9 cellular contexts compared by ENCODE assay signal in genomic region chr14:102779574-102780315, GRCh38. TPM values are rescaled to one million over a fixed set of nuclear protein-coding genes. Genes with fewer than 3 reads are reported as not detected.
DNase-seq lines count a peak whose midpoint lies in the region; ATAC-seq and TF ChIP-seq lines count a peak whose summit lies in the region.
"Had no signal": no experiment of that assay in that cellular context is flagged by ENCODE, and none has a peak within 500 bp of the region (broad histone marks: within the 10 kb centered on the region; RNA-seq: fewer than 3 reads in every experiment).

No MANE protein-coding gene starts in this region.

- H3K4me1 ChIP-seq in HAP-1, result peaks cover 34% of the 10 kb centered on the region

- POLR2A ChIA-PET in CD4-positive, alpha-beta T cell (lab: Charles Lee), result interaction anchor here (0.9 kb wide), 1 partner anchor 257 kb away, joined by 4 read pairs; no protein-coding TSS in a partner anchor
- POLR2A ChIA-PET in activated CD8-positive, alpha-beta T cell treated with anti-CD3 and anti-CD28 coated beads, Interleukin-2, amount 10 ng/mL, durations not matched to agents 7 days and 5 days (lab: Charles Lee), result interaction anchor here (0.7 kb wide), 1 partner anchor 257 kb away, joined by 3 read pairs; no protein-coding TSS in a partner anchor

- H3K27ac ChIP-seq in CD4-positive, alpha-beta T cell (ENCODE audit: low read depth, low read length), result no peak overlapping the region

- H3K27me3 Mint-ChIP-seq in CD4-positive, alpha-beta T cell, result no peaks in the 10 kb centered on the region
- no peaks in the 10 kb centered on the region for H3K27me3 Mint-ChIP-seq in activated CD8-positive, alpha-beta T cell treated with anti-CD3 and anti-CD28 coated beads, Interleukin-2, amount 10 ng/mL, durations not matched to agents 7 days and 5 days (ENCODE audit: low read depth)
- no peaks in the 10 kb centered on the region for H3K27me3 Mint-ChIP-seq in memory B cell

- no peaks in the 10 kb centered on the region for H3K27me3 ChIP-seq in CD4-positive, alpha-beta T cell (ENCODE audit: control insufficient read depth, insufficient read depth, low read length)
- H3K27me3 ChIP-seq in HAP-1 (ENCODE audit: low read depth), result no peaks in the 10 kb centered on the region

- peaks cover 9% of the 10 kb centered on the region for H3K36me3 Mint-ChIP-seq in CD4-positive, alpha-beta T cell (ENCODE audit: low read depth)
- H3K36me3 Mint-ChIP-seq in activated CD8-positive, alpha-beta T cell treated with anti-CD3 and anti-CD28 coated beads, Interleukin-2, amount 10 ng/mL, durations not matched to agents 7 days and 5 days (ENCODE audit: low read depth), result peaks cover 21% of the 10 kb centered on the region
- H3K36me3 Mint-ChIP-seq in memory B cell, result peaks cover 9% of the 10 kb centered on the region

- no peak for TF ChIP-seq CTCF in CD4-positive, alpha-beta T cell (IDR thresholded peaks at IDR 0.05)

- peaks cover 60% of the 10 kb centered on the region for H3K4me1 Mint-ChIP-seq in CD4-positive, alpha-beta T cell (ENCODE audit: low read depth)
- H3K4me1 Mint-ChIP-seq in activated CD8-positive, alpha-beta T cell treated with anti-CD3 and anti-CD28 coated beads, Interleukin-2, amount 10 ng/mL, durations not matched to agents 7 days and 5 days (ENCODE audit: low read depth), result peaks cover 45% of the 10 kb centered on the region
- H3K4me1 Mint-ChIP-seq in memory B cell, result peaks cover 59% of the 10 kb centered on the region

- no peaks in the 10 kb centered on the region for H3K9me3 Mint-ChIP-seq in CD4-positive, alpha-beta T cell
- no peaks in the 10 kb centered on the region for H3K9me3 Mint-ChIP-seq in activated CD8-positive, alpha-beta T cell treated with anti-CD3 and anti-CD28 coated beads, Interleukin-2, amount 10 ng/mL, durations not matched to agents 7 days and 5 days (ENCODE audit: insufficient read depth)
- H3K9me3 Mint-ChIP-seq in memory B cell, result no peaks in the 10 kb centered on the region

- H3K27ac Mint-ChIP-seq in CD4-positive, alpha-beta T cell, result peak overlapping the region; percentile 90
- no peak overlapping the region for H3K27ac Mint-ChIP-seq in activated CD8-positive, alpha-beta T cell treated with anti-CD3 and anti-CD28 coated beads, Interleukin-2, amount 10 ng/mL, durations not matched to agents 7 days and 5 days
- peak overlapping the region; percentile 97 for H3K27ac Mint-ChIP-seq in memory B cell

- DNase-seq in CD4-positive, alpha-beta T cell, result no peak
- peak; percentile 64 to 94 for DNase-seq in HAP-1 (ENCODE audit: low spot score in 2 of 2)
- no peak for DNase-seq in activated CD8-positive, alpha-beta T cell treated with anti-CD3 and anti-CD28 coated beads, Interleukin-2, amount 10 ng/mL, durations not matched to agents 7 days and 5 days
- DNase-seq in memory B cell (ENCODE audit: low spot score in 2 of 2), result no peak
- no peak for DNase-seq in ecto neural progenitor cell (ENCODE audit: low spot score)
- DNase-seq in left ventricle myocardium superior, result no peak
- DNase-seq in amniotic stem cell (lab: John Stamatoyannopoulos, UW), result no peak
- DNase-seq: Kasumi-1 had no signal

- CTCF ChIA-PET in CD4-positive, alpha-beta T cell (lab: Charles Lee), result no interaction called here
- CTCF ChIA-PET in activated CD8-positive, alpha-beta T cell treated with anti-CD3 and anti-CD28 coated beads, Interleukin-2, amount 10 ng/mL, durations not matched to agents 7 days and 5 days (lab: Charles Lee), result no interaction called here

- peak overlapping the region; percentile 66 for H3K4me3 ChIP-seq in HAP-1

- no peaks in the 10 kb centered on the region for H3K9me3 ChIP-seq in CD4-positive, alpha-beta T cell (ENCODE audit: control insufficient read depth, low read length)
- H3K9me3 ChIP-seq in HAP-1, result no peaks in the 10 kb centered on the region

- intact Hi-C loops in CD4-positive, alpha-beta T cell (cut with DNase I, micrococcal nuclease), result loop anchor here (5.0 to 10.0 kb wide), 5 partner anchors 38 to 692 kb away; partner anchors contain the start of genes CDC42BPB (in 1 of the 2), EIF5 (in 1 of the 2), HSP90AA1 (in 1 of the 2) and RCOR1 (in 1 of the 2)
- intact Hi-C loops in left ventricle myocardium superior (cut with micrococcal nuclease), result no loop called here

- ATAC-seq in CD4-positive, alpha-beta T cell (ENCODE audit: poor library complexity), result no peak
- no peak for ATAC-seq in activated CD8-positive, alpha-beta T cell treated with anti-CD3 and anti-CD28 coated beads, Interleukin-2, amount 10 ng/mL, durations not matched to agents 7 days and 5 days
- ATAC-seq in memory B cell (ENCODE audit: low read depth) (no peak), left ventricle myocardium superior (no peak), GM19023 (IDR thresholded peaks at IDR 0.05; ENCODE audit: unreplicated experiment) (no peak)

- H3K36me3 ChIP-seq in HAP-1 (replicated peaks), result no peaks in the 10 kb centered on the region; the same call in 1 of the 2 replicates

- H3K4me3 Mint-ChIP-seq in CD4-positive, alpha-beta T cell, result peak overlapping the region; percentile 91
- peak overlapping the region; percentile 82 for H3K4me3 Mint-ChIP-seq in activated CD8-positive, alpha-beta T cell treated with anti-CD3 and anti-CD28 coated beads, Interleukin-2, amount 10 ng/mL, durations not matched to agents 7 days and 5 days
- peak overlapping the region; percentile 96 for H3K4me3 Mint-ChIP-seq in memory B cell

- in situ Hi-C loops in HAP-1 (cut with MboI; ENCODE audit: low sequenced_read_pairs), result loop anchor here (10.0 kb wide), 1 partner anchor 135 kb away; no protein-coding TSS in a partner anchor

RNA-seq across cellular contexts. Expression of gene TRAF3, which starts 2.5 kb away (rescaled TPM):
- 10 to 100 TPM; 27.1 to 32.4 TPM for total RNA-seq in CD4-positive, alpha-beta T cell
- 10 to 100 TPM; 28.9 to 31.0 TPM for total RNA-seq in activated CD8-positive, alpha-beta T cell treated with anti-CD3 and anti-CD28 coated beads, Interleukin-2, amount 10 ng/mL, durations not matched to agents 7 days and 5 days
- 11.6 TPM for total RNA-seq in left ventricle myocardium superior

Comparison
In these comparisons a context has a peak if more than half of its experiments do, and no peak if none do; other contexts are left out.
1. DNase-seq: peak in HAP-1 (2 of 2); none in CD4-positive, alpha-beta T cell (0 of 10), activated CD8-positive, alpha-beta T cell treated with anti-CD3 and anti-CD28 coated beads, Interleukin-2, amount 10 ng/mL, durations not matched to agents 7 days and 5 days (single experiment), memory B cell (0 of 2), ecto neural progenitor cell (single experiment), left ventricle myocardium superior (single experiment) and amniotic stem cell (single experiment).
2. Peak in every context shown above with its lines, with median percentiles within 50 percentile points of each other: H3K4me3 Mint-ChIP-seq.